ENCODE assay signal across 7 cellular contexts in genomic region chr22:37428649-37429586, GRCh38. TPM values are rescaled to one million over a fixed set of nuclear protein-coding genes. Genes with fewer than 3 reads are reported as not detected.
DNase-seq lines count a peak whose midpoint lies in the region; ATAC-seq, FAIRE-seq and TF ChIP-seq lines count a peak whose summit lies in the region.

No MANE protein-coding gene starts in this region.

- intact Hi-C loops in esophagus muscularis mucosa (cut with DNase I), result no loop called here
- intact Hi-C loops in prostate gland (cut with DNase I), result loop anchor here (5.0 kb wide), 1 partner anchor 112 kb away; no protein-coding TSS in a partner anchor

- TF ChIP-seq POLR2A in GM12891 (IDR thresholded peaks at IDR 0.05; ENCODE audit: low read depth, low read length) (no peak), esophagus muscularis mucosa (IDR thresholded peaks at IDR 0.05; ENCODE audit: low read depth) (no peak), prostate gland (IDR thresholded peaks at IDR 0.05) (no peak)

- H3K27ac ChIP-seq in esophagus muscularis mucosa (replicated peaks in 1 of 4), result no peak overlapping the region
- no peak overlapping the region for H3K27ac ChIP-seq in prostate gland

- peak; percentile 16 to 50 (median 34) for TF ChIP-seq CTCF in esophagus muscularis mucosa (IDR thresholded peaks at IDR 0.05)
- TF ChIP-seq CTCF in prostate gland (IDR thresholded peaks at IDR 0.05), result peak; percentile 44 to 69 (median 68)

- TF ChIP-seq EP300 in esophagus muscularis mucosa (IDR thresholded peaks at IDR 0.05), result no peak

- H3K4me1 ChIP-seq in esophagus muscularis mucosa, result peaks cover 9 to 28% (median 21%) of the 10 kb centered on the region in 4 donors
- H3K4me1 ChIP-seq in prostate gland (replicated peaks), result no peaks in the 10 kb centered on the region

- no peak for ATAC-seq in GM18502 (IDR thresholded peaks at IDR 0.05; ENCODE audit: poor library complexity, unreplicated experiment)

- H3K9me3 ChIP-seq in esophagus muscularis mucosa, result peaks cover 0 to 7% (median 3%) of the 10 kb centered on the region in 4 donors
- H3K9me3 ChIP-seq in prostate gland, result no peaks in the 10 kb centered on the region

- H3K27me3 ChIP-seq in esophagus muscularis mucosa, result peaks cover 0 to 100% (median 40%) of the 10 kb centered on the region in 4 donors
- H3K27me3 ChIP-seq in prostate gland (replicated peaks; ENCODE audit: insufficient read depth), result peaks cover 9% of the 10 kb centered on the region

- no peaks in the 10 kb centered on the region for H3K36me3 ChIP-seq in esophagus muscularis mucosa
- no peaks in the 10 kb centered on the region for H3K36me3 ChIP-seq in prostate gland

- H3K4me3 ChIP-seq in esophagus muscularis mucosa (no peak overlapping the region), prostate gland (no peak overlapping the region)

- 24% methylated on average over 14 of the region's 15 CpGs for WGBS in esophagus muscularis mucosa
- 33% methylated on average over 15 of the region's 15 CpGs for WGBS in prostate gland

- DNase-seq in GM12891 (ENCODE audit: insufficient read length, low spot score) (peak; percentile 64), NCI-H2227 treated with DMSO at 0.1 percent for 48 hours (lab: John Stamatoyannopoulos, UW) (peak; percentile 18), esophagus muscularis mucosa (ENCODE audit: extremely low spot score) (no peak), prostate gland (ENCODE audit: low spot score) (peak; percentile 29), NCI-H446 treated with DMSO at 0.1 percent for 48 hours (lab: John Stamatoyannopoulos, UW) (no peak)
- DNase-seq in activated CD8-positive, alpha-beta memory T cell treated with anti-CD3 and anti-CD28 coated beads, Interleukin-2, amount 50 U/mL, for 1 hour (ENCODE audit: extremely low read depth), result peak; percentile 24

- FAIRE-seq in GM12891 (lab: Jason Lieb, UNC), result peak; percentile 68

TF ChIP-seq in GM12891, 5 proteins besides CTCF, POLR2A, EP300 and RAD21:
- TF ChIP-seq SPI1 (IDR thresholded peaks at IDR 0.05; ENCODE audit: low read depth, low read length) (no peak), TAF1 (IDR thresholded peaks at IDR 0.05; ENCODE audit: low read depth, low read length) (no peak), POU2F2 (IDR thresholded peaks at IDR 0.05; ENCODE audit: low read depth, low read length) (no peak), POLR2AphosphoS5 (IDR thresholded peaks at IDR 0.05; ENCODE audit: low read depth, low read length) (no peak), PAX5 (IDR thresholded peaks at IDR 0.05; ENCODE audit: insufficient read depth, low read length, severe bottlenecking) (no peak)

RNA-seq across cellular contexts. Expression of gene ELFN2, which starts 1.6 kb away (rescaled TPM):
- 0.01 TPM for polyA plus RNA-seq in GM12891 (2012; ENCODE audit: low read depth, missing spikeins)
- total RNA-seq in esophagus muscularis mucosa (under 1 TPM in 2 of 4 donors, not detected in 2; 0.17 TPM), prostate gland (1 to 10 TPM; 2.8 to 4.3 TPM)

RNA-seq across cellular contexts. Expression of gene MFNG, which starts 57.3 kb away (rescaled TPM):
- polyA plus RNA-seq in GM12891 (2012; ENCODE audit: low read depth, missing spikeins), result 43.4 TPM
- total RNA-seq in esophagus muscularis mucosa (10 to 100 TPM in 3 of 4 donors, 1 to 10 TPM in 1; 7.5 to 23.1 (median 18.5) TPM), prostate gland (1 to 10 TPM; 4.4 to 7.3 TPM)

Comparison
In these comparisons a context has a peak if more than half of its experiments do, and no peak if none do; other contexts are left out.
1. DNase-seq: peak in GM12891 (single experiment), NCI-H2227 treated with DMSO at 0.1 percent for 48 hours (single experiment), activated CD8-positive, alpha-beta memory T cell treated with anti-CD3 and anti-CD28 coated beads, Interleukin-2, amount 50 U/mL, for 1 hour (single experiment) and prostate gland (single experiment); none in esophagus muscularis mucosa (single experiment) and NCI-H446 treated with DMSO at 0.1 percent for 48 hours (single experiment).